In genomic region chr2:86436328-86436727, GRCh38 we compare ENCODE assay signal across 25 cellular contexts.
"Had no signal": no experiment of that assay in that cellular context is flagged by ENCODE, and none has a peak within 500 bp of the region (broad histone marks: within the 10 kb centered on the region; RNA-seq: fewer than 3 reads in every experiment).

No MANE protein-coding gene starts in this region.

- H3K36me3 ChIP-seq: MG63, Peyer's patch had no signal

- ATAC-seq: T-cell had no signal

- H3K4me3 Mint-ChIP-seq: T-cell; T-helper 1 cell treated with Interleukin-12 subunit alpha and Interleukin-12 subunit beta and Interleukin-4 antibody, amounts not matched to agents 30 μg/mL and 1 μg/mL, for 36 hours had no signal

- H2AFZ ChIP-seq: PC-9 had no signal

- H3K4me2 ChIP-seq: PC-9, SK-N-SH had no signal

- H3K27ac ChIP-seq: PC-9, Peyer's patch had no signal

- H3K9ac ChIP-seq: SK-N-SH had no signal

- H3K4me3 ChIP-seq: MG63, PC-9, Peyer's patch had no signal

- H3K27ac Mint-ChIP-seq: T-cell; T-helper 1 cell treated with Interleukin-12 subunit alpha and Interleukin-12 subunit beta and Interleukin-4 antibody, amounts not matched to agents 30 μg/mL and 1 μg/mL, for 36 hours had no signal

- H3K27me3 ChIP-seq: MG63, Peyer's patch had no signal

- H3K4me1 ChIP-seq: Peyer's patch had no signal

- DNase-seq: Karpas-422; KG1; MG63; NCI-H1092; NCI-H1105 treated with DMSO at 0.1 percent for 48 hours; NCI-H1417 treated with DMSO at 0.1 percent for 48 hours; NCI-H146; NCI-H1694 treated with DMSO at 0.1 percent for 48 hours; NCI-H1930; NCI-H2081; NCI-H2107; NCI-H2227 treated with DMSO at 0.1 percent for 48 hours; NCI-H524; NCI-H526 treated with DMSO at 0.1 percent for 48 hours; NCI-H748 treated with DMSO at 0.1 percent for 48 hours; NK-92 treated with Interleukin-12 subunit alpha and Interleukin-12 subunit beta, amount 100 ng/mL, for 24 hours; OCI-M1; PC-9; Peyer's patch; Right ventricle myocardium superior; SIG-M5; SK-N-SH; SW 1271; T-cell had no signal

- H3K27me3 Mint-ChIP-seq: T-cell had no signal
